ENCODE assay signal across 8 cellular contexts in genomic region chr2:20524412-20525040, GRCh38.
A peak's percentile ranks its signal among the peaks of the same experiment; 100 is the strongest.
DNase-seq lines count a peak whose midpoint lies in the region; ATAC-seq and TF ChIP-seq lines count a peak whose summit lies in the region.

No MANE protein-coding gene starts in this region.

- 69 to 71% methylated on average over 16 of the region's 16 CpGs for WGBS in mesodermal cell (ENCODE audit: insufficient coverage in 2 of 2), 2 experiments

- H3K27ac ChIP-seq in mesodermal cell (ENCODE audit: low read depth, low read length, severe bottlenecking), result peak overlapping the region; percentile 73
- H3K27ac ChIP-seq in ascending aorta, result peak overlapping the region in 1 of 2 donors; percentile 19

- intact Hi-C loops in ascending aorta (cut with DNase I), result loop anchor here (5.0 kb wide), 1 partner anchor 38 kb away; no protein-coding TSS in a partner anchor

- H3K4me3 ChIP-seq in mesodermal cell (ENCODE audit: extremely low read depth, insufficient read depth, low read length, poor library complexity, severe bottlenecking) (no peak overlapping the region), ascending aorta (no peak overlapping the region)

- no peak for TF ChIP-seq CTCF in ascending aorta (IDR thresholded peaks at IDR 0.05)

- DNase-seq in UCSD-AML1 (lab: John Stamatoyannopoulos, UW; ENCODE audit: unreplicated experiment) (peak; percentile 43), NCI-H1694 (lab: John Stamatoyannopoulos, UW) (no peak), ascending aorta (ENCODE audit: low spot score in 2 of 2) (no peak)
- no peak for DNase-seq in central memory CD4-positive, alpha-beta T cell
- no peak for DNase-seq in stimulated activated naive CD4-positive, alpha-beta T cell treated with Interleukin-2 at 50 U/mL for 16 hours (lab: John Stamatoyannopoulos, UW)

- H3K4me1 ChIP-seq in mesodermal cell (ENCODE audit: control insufficient read depth, insufficient read depth, low read length, poor library complexity, severe bottlenecking) (peaks cover 36% of the 10 kb centered on the region), ascending aorta (peaks cover 0 to 9% of the 10 kb centered on the region in 2 donors)

- H3K36me3 ChIP-seq in mesodermal cell (ENCODE audit: control insufficient read depth, insufficient read depth, low read length), result no peaks in the 10 kb centered on the region
- no peaks in the 10 kb centered on the region for H3K36me3 ChIP-seq in ascending aorta

- ATAC-seq in GM18873 (IDR thresholded peaks at IDR 0.05; ENCODE audit: low FRiP score, unreplicated experiment), result peak; percentile 71
- ATAC-seq in HG02885 (IDR thresholded peaks at IDR 0.05; ENCODE audit: poor library complexity, unreplicated experiment), result peak; percentile 50

- H3K9me3 ChIP-seq in mesodermal cell (ENCODE audit: control insufficient read depth, low read length) (no peaks in the 10 kb centered on the region), ascending aorta (no peaks in the 10 kb centered on the region)

- H3K27me3 ChIP-seq in ascending aorta, result no peaks in the 10 kb centered on the region
